8 cellular contexts compared by ENCODE assay signal in the genomic region with DNA sequence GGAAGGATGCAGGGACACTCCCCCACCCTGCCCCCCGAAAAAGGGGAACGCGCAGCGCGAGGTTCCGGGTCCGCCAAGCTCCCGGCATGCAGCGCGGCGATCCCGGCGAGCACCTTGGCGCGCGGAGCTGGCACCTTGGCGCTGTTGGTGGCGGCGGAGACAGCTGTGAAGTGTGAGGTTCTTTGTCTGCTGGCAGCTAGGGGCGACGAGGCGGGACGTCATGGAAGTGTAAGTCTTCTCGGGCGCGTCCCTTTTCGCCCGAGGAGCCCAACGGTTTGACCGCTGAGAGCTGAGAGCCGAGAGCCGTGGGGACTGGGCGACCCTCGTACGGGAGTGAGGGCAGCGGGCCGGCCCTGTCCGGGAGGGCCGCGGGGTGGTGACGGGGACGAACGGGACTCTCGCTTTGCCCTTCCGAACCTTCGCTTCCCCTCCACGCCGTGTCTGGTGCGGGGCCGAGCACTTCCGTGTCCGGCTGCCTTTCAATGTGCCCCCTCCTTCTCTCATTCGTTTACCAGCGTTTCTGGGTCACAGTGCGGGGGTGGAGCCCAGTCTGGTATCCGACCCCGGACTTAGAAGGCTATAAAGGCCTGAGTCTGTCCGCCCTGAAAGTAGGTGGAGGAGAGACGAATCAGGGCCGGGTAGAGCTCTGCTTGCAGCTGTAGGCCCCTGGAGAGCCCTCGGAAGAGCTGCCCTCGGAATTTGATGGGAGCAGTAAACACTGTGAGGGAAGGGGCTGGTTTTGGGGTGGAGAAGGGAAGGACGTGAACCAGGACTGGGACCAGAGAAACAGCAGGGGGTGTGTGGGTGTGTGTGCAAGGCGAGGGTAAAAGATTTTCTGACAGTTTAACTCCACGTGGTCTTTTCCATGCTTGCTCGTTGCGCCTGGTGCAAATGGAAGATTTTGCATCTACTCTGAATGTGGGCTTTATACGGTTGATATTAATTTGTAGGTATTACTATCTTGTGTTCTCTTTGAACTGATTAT. TPM values are rescaled to one million over a fixed set of nuclear protein-coding genes. Genes with fewer than 3 reads are reported as not detected.
A peak's percentile ranks its signal among the peaks of the same experiment; 100 is the strongest.
DNase-seq lines count a peak whose midpoint lies in the region; ATAC-seq, FAIRE-seq and TF ChIP-seq lines count a peak whose summit lies in the region.

TSS of gene CRCP (plus strand) at position 105 of the 985 bp plus-strand sequence. CDS start at position 221, 116 bp downstream.

- TF ChIP-seq CTCF in gastroesophageal sphincter (IDR thresholded peaks at IDR 0.05), result peak in 2 of 4 experiments; percentile 22 to 45

- ATAC-seq in gastroesophageal sphincter, result peak; percentile 92

- no peak for FAIRE-seq in H54 (lab: Jason Lieb, UNC)

- H3K4me3 ChIP-seq in SJSA1 (peak within 1 kb of the TSS; percentile 88), gastroesophageal sphincter (peak within 1 kb of the TSS; percentile 70 to 92)

- DNase-seq in GM03348 (ENCODE audit: low spot score) (peak; percentile 91), H54 (ENCODE audit: insufficient read length, low spot score) (peak; percentile 67), LoVo (ENCODE audit: low spot score) (peak; percentile 88), SJSA1 (ENCODE audit: low read depth in 1 of 2, low spot score in 2 of 2) (peak; percentile 79 to 84), nucleus accumbens (lab: John Stamatoyannopoulos, UW) (peak in 55 of 56 donors; percentile 16 to 89 (median 70)), superior temporal gyrus (ENCODE audit: extremely low spot score) (peak; percentile 74)
- DNase-seq in activated naive CD4-positive, alpha-beta T cell (lab: John Stamatoyannopoulos, UW), result peak; percentile 66 to 81 (median 70)

- H3K4me1 ChIP-seq in SJSA1 (replicated peaks) (peaks cover 32% of the 10 kb centered on the region), gastroesophageal sphincter (peaks cover 2 to 57% (median 20%) of the 10 kb centered on the region in 3 donors)

- H3K27ac ChIP-seq in SJSA1, result peak within 1 kb of the TSS; percentile 87
- peak within 1 kb of the TSS; percentile 89 to 98 (median 98) for H3K27ac ChIP-seq in gastroesophageal sphincter

- peaks cover 20% of the 10 kb centered on the region for H3K36me3 ChIP-seq in SJSA1
- peaks cover 0 to 17% of the 10 kb centered on the region in 2 donors for H3K36me3 ChIP-seq in gastroesophageal sphincter

- H3K27me3 ChIP-seq in SJSA1 (replicated peaks) (no peaks in the 10 kb centered on the region), gastroesophageal sphincter (no peaks in the 10 kb centered on the region)

- TF ChIP-seq EP300 in gastroesophageal sphincter (IDR thresholded peaks at IDR 0.05), result no peak

- no peaks in the 10 kb centered on the region for H3K9me3 ChIP-seq in SJSA1 (replicated peaks)
- H3K9me3 ChIP-seq in gastroesophageal sphincter, result no peaks in the 10 kb centered on the region

- 0% methylated on average over 7 to 54 of the region's 68 CpGs for WGBS in gastroesophageal sphincter (ENCODE audit: low coverage in 1 of 2), 2 donors

- peak; percentile 81 for TF ChIP-seq POLR2A in H54 (IDR thresholded peaks at IDR 0.05; ENCODE audit: low read depth, low read length)
- peak; percentile 33 to 47 for TF ChIP-seq POLR2A in gastroesophageal sphincter (IDR thresholded peaks at IDR 0.05)

RNA-seq across cellular contexts. Expression of gene CRCP, which starts in this region (rescaled TPM):
- total RNA-seq in SJSA1 (2014; rRNA removed; shearing (Covaris generic)), result 37.8 and 47.8 TPM in 2 replicates
- 10 to 100 TPM; 42.8 to 75.8 (median 59.0) TPM for total RNA-seq in gastroesophageal sphincter

Comparison
In these comparisons a context has a peak if more than half of its experiments do, and no peak if none do; other contexts are left out.
1. Peak in every context shown above with its lines: DNase-seq, ATAC-seq, H3K4me3 ChIP-seq and H3K27ac ChIP-seq.